ENCODE assay signal across 19 cellular contexts in genomic region chr3:38989932-38990510, GRCh38.
"Had no signal": no experiment of that assay in that cellular context is flagged by ENCODE, and none has a peak within 500 bp of the region (broad histone marks: within the 10 kb centered on the region; RNA-seq: fewer than 3 reads in every experiment).

No MANE protein-coding gene starts in this region.

- H3K27ac Mint-ChIP-seq: activated CD4-positive, alpha-beta T cell treated with anti-CD3 and anti-CD28 coated beads, Interleukin-2, amount 10 ng/mL, durations not matched to agents 24 days and 14 days; activated naive CD8-positive, alpha-beta T cell treated with anti-CD3 and anti-CD28 coated beads, Interleukin-2, amount 50 U/mL, for 24 hours; activated T-helper 1 cell treated with anti-CD3 and anti-CD28 coated beads, Interleukin-12 subunit alpha, Interleukin-12 subunit beta, Interleukin-2, Interleukin-4 antibody, amounts not matched to agents 30 ng/mL and 10 ng/mL and 1 ng/mL, durations not matched to agents 14 hours and 24 hours and 36 hours; immature natural killer cell; naive thymus-derived CD4-positive, alpha-beta T cell had no signal

- H3K9me3 Mint-ChIP-seq: activated CD4-positive, alpha-beta T cell treated with anti-CD3 and anti-CD28 coated beads, Interleukin-2, amount 10 ng/mL, durations not matched to agents 24 days and 14 days; activated naive CD8-positive, alpha-beta T cell treated with anti-CD3 and anti-CD28 coated beads, Interleukin-2, amount 50 U/mL, for 24 hours; activated T-helper 1 cell treated with anti-CD3 and anti-CD28 coated beads, Interleukin-12 subunit alpha, Interleukin-12 subunit beta, Interleukin-2, Interleukin-4 antibody, amounts not matched to agents 30 ng/mL and 10 ng/mL and 1 ng/mL, durations not matched to agents 14 hours and 24 hours and 36 hours; immature natural killer cell; naive thymus-derived CD4-positive, alpha-beta T cell had no signal

- H3K36me3 Mint-ChIP-seq: naive thymus-derived CD4-positive, alpha-beta T cell had no signal

- H3K4me3 Mint-ChIP-seq: activated CD4-positive, alpha-beta T cell treated with anti-CD3 and anti-CD28 coated beads, Interleukin-2, amount 10 ng/mL, durations not matched to agents 24 days and 14 days; activated naive CD8-positive, alpha-beta T cell treated with anti-CD3 and anti-CD28 coated beads, Interleukin-2, amount 50 U/mL, for 24 hours; activated T-helper 1 cell treated with anti-CD3 and anti-CD28 coated beads, Interleukin-12 subunit alpha, Interleukin-12 subunit beta, Interleukin-2, Interleukin-4 antibody, amounts not matched to agents 30 ng/mL and 10 ng/mL and 1 ng/mL, durations not matched to agents 14 hours and 24 hours and 36 hours; immature natural killer cell; naive thymus-derived CD4-positive, alpha-beta T cell had no signal

- H3K36me3 ChIP-seq: ascending aorta, cardiac muscle cell, lower lobe of right lung, suprapubic skin, upper lobe of left lung had no signal

- H3K4me1 Mint-ChIP-seq: activated CD4-positive, alpha-beta T cell treated with anti-CD3 and anti-CD28 coated beads, Interleukin-2, amount 10 ng/mL, durations not matched to agents 24 days and 14 days; activated naive CD8-positive, alpha-beta T cell treated with anti-CD3 and anti-CD28 coated beads, Interleukin-2, amount 50 U/mL, for 24 hours; immature natural killer cell; naive thymus-derived CD4-positive, alpha-beta T cell had no signal

- H3K9me3 ChIP-seq: ascending aorta, lower lobe of right lung, psoas muscle, suprapubic skin, upper lobe of left lung had no signal

- ATAC-seq: activated naive CD8-positive, alpha-beta T cell treated with anti-CD3 and anti-CD28 coated beads, Interleukin-2, amount 50 U/mL, for 24 hours; lower lobe of right lung; naive thymus-derived CD4-positive, alpha-beta T cell; psoas muscle; sciatic nerve had no signal

- H3K27ac ChIP-seq: ascending aorta, cardiac muscle cell, coronary artery, lower lobe of right lung, psoas muscle, suprapubic skin, upper lobe of left lung had no signal

- H3K4me1 ChIP-seq: ascending aorta, lower lobe of right lung, psoas muscle, suprapubic skin, upper lobe of left lung had no signal

- H3K4me3 ChIP-seq: ascending aorta, cardiac muscle cell, coronary artery, lower lobe of right lung, psoas muscle, suprapubic skin, upper lobe of left lung had no signal

- H3K27me3 ChIP-seq: ascending aorta, cardiac muscle cell, upper lobe of left lung had no signal

- DNase-seq: activated CD4-positive, alpha-beta T cell treated with anti-CD3 and anti-CD28 coated beads, Interleukin-2, amount 10 ng/mL, durations not matched to agents 24 days and 14 days; activated naive CD4-positive, alpha-beta T cell; activated naive CD8-positive, alpha-beta T cell treated with anti-CD3 and anti-CD28 coated beads, Interleukin-2, amount 50 U/mL, for 24 hours; effector CD8-positive, alpha-beta T cell; immature natural killer cell; lower lobe of right lung; naive thymus-derived CD4-positive, alpha-beta T cell; occipital lobe; psoas muscle; stimulated activated CD4-positive, alpha-beta T cell treated with anti-CD3 and anti-CD28 coated beads, Interleukin-2, amount 100 ng/mL, for 24 hours; stimulated activated naive CD4-positive, alpha-beta T cell treated with Interleukin-2 at 50 U/mL for 16 hours; T-helper 1 cell; upper lobe of left lung had no signal
